In genomic region chr5:176636426-176636825, GRCh38 we compare ENCODE assay signal across 25 cellular contexts. TPM values are rescaled to one million over a fixed set of nuclear protein-coding genes. Genes with fewer than 3 reads are reported as not detected.
DNase-seq lines count a peak whose midpoint lies in the region; TF ChIP-seq lines count a peak whose summit lies in the region.
"Had no signal": no experiment of that assay in that cellular context is flagged by ENCODE, and none has a peak within 500 bp of the region (broad histone marks: within the 10 kb centered on the region; RNA-seq: fewer than 3 reads in every experiment).

No MANE protein-coding gene starts in this region.

- DNase-seq in DMS53 (lab: John Stamatoyannopoulos, UW) (peak; percentile 20), DMS53 treated with DMSO at 0.1 percent for 48 hours (lab: John Stamatoyannopoulos, UW; ENCODE audit: unreplicated experiment) (no peak), EH (ENCODE audit: low read depth) (peak; percentile 29), choroid plexus epithelial cell (ENCODE audit: low read depth) (peak; percentile 17), fibroblast of the aortic adventitia (ENCODE audit: low read depth) (peak; percentile 31), type B pancreatic cell (ENCODE audit: extremely low spot score, unreplicated experiment) (no peak), cortex of kidney (lab: John Stamatoyannopoulos, UW) (no peak)
- DNase-seq in activated CD4-positive, CD25-positive, alpha-beta regulatory T cell treated with anti-CD3 and anti-CD28 coated beads, Interleukin-2, amount 50 U/mL, for 72 hours = no peak
- DNase-seq: AML-193; CD4-positive, alpha-beta T cell; DMS79; GF-D8; KG1; MG63; NCI-H1105 treated with DMSO at 0.1 percent for 48 hours; NCI-H146; NCI-H1930; NCI-H2107; NCI-H446 treated with DMSO at 0.1 percent for 48 hours; NCI-H526; RPMI8226; SHP77 had no signal

- TF ChIP-seq CTCF in choroid plexus epithelial cell (conservative IDR thresholded peaks at IDR 0.05; ENCODE audit: low read depth, low read length) = no peak
- TF ChIP-seq CTCF in fibroblast of the aortic adventitia (IDR thresholded peaks at IDR 0.05; ENCODE audit: insufficient read depth, low read length) = no peak
- no peak for TF ChIP-seq CTCF in type B pancreatic cell (conservative IDR thresholded peaks at IDR 0.05)

- peaks cover 4% of the 10 kb centered on the region for H3K9me3 Mint-ChIP-seq in type B pancreatic cell
- H3K9me3 Mint-ChIP-seq: CD4-positive, alpha-beta T cell had no signal

- no peak overlapping the region for H3K4me3 Mint-ChIP-seq in type B pancreatic cell
- H3K4me3 Mint-ChIP-seq: CD4-positive, alpha-beta T cell had no signal

- H3K4me3 ChIP-seq in choroid plexus epithelial cell (ENCODE audit: low read depth, low read length) = no peak overlapping the region
- no peak overlapping the region for H3K4me3 ChIP-seq in fibroblast of the aortic adventitia (ENCODE audit: low read depth, low read length)
- H3K4me3 ChIP-seq: BLaER1 treated with 17β-estradiol and CSF1 and Interleukin-3, amounts not matched to agents 10 nM and 100 nM; MG63 had no signal

- H3K36me3 Mint-ChIP-seq in type B pancreatic cell = no peaks in the 10 kb centered on the region

- no peaks in the 10 kb centered on the region for H3K4me1 Mint-ChIP-seq in type B pancreatic cell (ENCODE audit: unreplicated experiment)

- H3K27me3 Mint-ChIP-seq in type B pancreatic cell = peaks cover 79% of the 10 kb centered on the region

- H3K27ac Mint-ChIP-seq in type B pancreatic cell = no peak overlapping the region
- H3K27ac Mint-ChIP-seq: CD4-positive, alpha-beta T cell had no signal

RNA-seq across cellular contexts. Expression of gene EIF4E1B, which starts 6.0 kb away (rescaled TPM):
- total RNA-seq in fibroblast of the aortic adventitia (ENCODE audit: low replicate concordance) (not detected in 2 replicates), type B pancreatic cell (ENCODE audit: low replicate concordance) (not detected in 2 replicates)
- total RNA-seq: CD4-positive, alpha-beta T cell; HT1080; SK-MEL-5 had no signal

RNA-seq across cellular contexts. Expression of gene SNCB, which starts 6.1 kb away (rescaled TPM):
- total RNA-seq in fibroblast of the aortic adventitia (ENCODE audit: low replicate concordance) = not detected in 2 replicates
- 0.97 TPM in 1 of 2 replicates, not detected in the other for total RNA-seq in type B pancreatic cell (ENCODE audit: low replicate concordance)
- total RNA-seq: CD4-positive, alpha-beta T cell had no signal

RNA-seq across cellular contexts. Expression of gene TSPAN17, which starts 10.9 kb away (rescaled TPM):
- total RNA-seq in fibroblast of the aortic adventitia (ENCODE audit: low replicate concordance) (19.3 and 29.0 TPM in 2 replicates), type B pancreatic cell (ENCODE audit: low replicate concordance) (36.9 and 45.9 TPM in 2 replicates)

RNA-seq across cellular contexts. Expression of gene GPRIN1, which starts 26.5 kb away (rescaled TPM):
- total RNA-seq in fibroblast of the aortic adventitia (ENCODE audit: low replicate concordance) (1.7 and 7.1 TPM in 2 replicates), type B pancreatic cell (ENCODE audit: low replicate concordance) (3.3 and 6.0 TPM in 2 replicates)

Comparison
In these comparisons a context has a peak if more than half of its experiments do, and no peak if none do; other contexts are left out.
1. DNase-seq: peak in DMS53 (single experiment), EH (single experiment), choroid plexus epithelial cell (single experiment) and fibroblast of the aortic adventitia (single experiment); none in DMS53 treated with DMSO at 0.1 percent for 48 hours (single experiment), activated CD4-positive, CD25-positive, alpha-beta regulatory T cell treated with anti-CD3 and anti-CD28 coated beads, Interleukin-2, amount 50 U/mL, for 72 hours (single experiment), type B pancreatic cell (single experiment) and cortex of kidney (single experiment).